Comparison of ENCODE assay signal across 22 cellular contexts in genomic region chr4:168524897-168525296, GRCh38. TPM values are rescaled to one million over a fixed set of nuclear protein-coding genes. Genes with fewer than 3 reads are reported as not detected.
DNase-seq lines count a peak whose midpoint lies in the region; ATAC-seq, FAIRE-seq and TF ChIP-seq lines count a peak whose summit lies in the region.
"Had no signal": no experiment of that assay in that cellular context is flagged by ENCODE, and none has a peak within 500 bp of the region (broad histone marks: within the 10 kb centered on the region; RNA-seq: fewer than 3 reads in every experiment).

No MANE protein-coding gene starts in this region.

- FAIRE-seq in A549 (lab: Jason Lieb, UNC): no peak
- FAIRE-seq: G401.6, GM12892, GM18507 had no signal

- CTCF ChIA-PET in A549 (lab: Yijun Ruan, JAX): interaction anchor here (1.2 kb wide), 1 partner anchor 10 kb away, joined by 6 read pairs; no protein-coding TSS in a partner anchor
- CTCF ChIA-PET in activated CD4-positive, alpha-beta memory T cell treated with anti-CD3 and anti-CD28 coated beads for 36 hours (lab: Charles Lee): no interaction called here

- TF ChIP-seq POLR2A in A549 (IDR thresholded peaks at IDR 0.05; ENCODE audit: low read length) (no peak), gastrocnemius medialis (IDR thresholded peaks at IDR 0.05) (no peak)

- H2BK12ac ChIP-seq in neuronal stem cell (ENCODE audit: low read length): no peak overlapping the region

- peak overlapping the region; percentile 40 for H2AFZ ChIP-seq in neuronal stem cell (ENCODE audit: low read length)
- H2AFZ ChIP-seq: GM23338 had no signal

- H3K36me3 Mint-ChIP-seq in activated CD4-positive, alpha-beta memory T cell treated with anti-CD3 and anti-CD28 coated beads for 36 hours: no peaks in the 10 kb centered on the region
- H3K36me3 Mint-ChIP-seq: CD4-positive, CD25-positive, alpha-beta regulatory T cell had no signal

- H3K36me3 ChIP-seq in neuronal stem cell (replicated peaks in 1 of 2; ENCODE audit: control insufficient read depth in 2 of 2, insufficient read depth in 2 of 2, low read length in 2 of 2) (no peaks in the 10 kb centered on the region), gastrocnemius medialis (no peaks in the 10 kb centered on the region)

- no peak overlapping the region for H3K9ac ChIP-seq in neuronal stem cell (ENCODE audit: low read depth, low read length, poor library complexity)

- H3K14ac ChIP-seq in neuronal stem cell (ENCODE audit: low read length): no peak overlapping the region

- DNase-seq in A549 (ENCODE audit: low read depth in 1 of 2, low spot score in 1 of 2) (no peak), NCI-H446 treated with DMSO at 0.1 percent for 48 hours (lab: John Stamatoyannopoulos, UW) (peak; percentile 38), left cardiac atrium (no peak), neuronal stem cell (ENCODE audit: low spot score) (no peak), hippocampal formation (lab: John Stamatoyannopoulos, UW) (no peak), gastrocnemius medialis (no peak), DMS153 (lab: John Stamatoyannopoulos, UW) (no peak)
- DNase-seq in activated CD4-positive, alpha-beta memory T cell treated with anti-CD3 and anti-CD28 coated beads for 36 hours: no peak
- DNase-seq: CD4-positive, CD25-positive, alpha-beta regulatory T cell; COR-L47; HCEC 1CT; KG1; NCI-H1092 treated with DMSO at 0.1 percent for 48 hours; NCI-H1436 treated with DMSO at 0.1 percent for 48 hours; NCI-H1930; NCI-H510A; NCI-H748 treated with DMSO at 0.1 percent for 48 hours had no signal

- TF ChIP-seq RAD21 in A549 (conservative IDR thresholded peaks at IDR 0.05 in 1 of 2, IDR thresholded peaks at IDR 0.05 in 1 of 2): no peak

- peak overlapping the region; percentile 43 to 73; a peak in 5 of 6 replicates for H3K27ac ChIP-seq in A549
- H3K27ac ChIP-seq in neuronal stem cell (replicated peaks; ENCODE audit: low read length): no peak overlapping the region
- peak overlapping the region in 1 of 4 donors; percentile 32 for H3K27ac ChIP-seq in gastrocnemius medialis

- H2AK5ac ChIP-seq in neuronal stem cell (ENCODE audit: low read depth, low read length): no peak overlapping the region

- POLR2A ChIA-PET in A549 (lab: Yijun Ruan, JAX): no interaction called here
- POLR2A ChIA-PET in activated CD4-positive, alpha-beta memory T cell treated with anti-CD3 and anti-CD28 coated beads for 36 hours (lab: Charles Lee): no interaction called here

- H4K8ac ChIP-seq in neuronal stem cell (ENCODE audit: low read depth, low read length): no peak overlapping the region

- H3K4ac ChIP-seq in neuronal stem cell (ENCODE audit: low read length): no peak overlapping the region

- no peak overlapping the region for H2BK5ac ChIP-seq in neuronal stem cell (ENCODE audit: low read length)

- no peak overlapping the region for H3K18ac ChIP-seq in neuronal stem cell (ENCODE audit: low read length)

- H2BK15ac ChIP-seq in neuronal stem cell (ENCODE audit: low read length): no peak overlapping the region

- H3K4me3 ChIP-seq in A549 (no peak overlapping the region), neuronal stem cell (ENCODE audit: low read length in 2 of 2) (no peak overlapping the region), gastrocnemius medialis (no peak overlapping the region)
- H3K4me3 ChIP-seq: GM23338 had no signal

- H3K27me3 Mint-ChIP-seq in activated CD4-positive, alpha-beta memory T cell treated with anti-CD3 and anti-CD28 coated beads for 36 hours: peaks cover 15% of the 10 kb centered on the region

- H3K4me2 ChIP-seq in A549 (no peak overlapping the region), neuronal stem cell (ENCODE audit: insufficient read depth, low read length, poor library complexity, severe bottlenecking) (no peak overlapping the region)
- H3K4me2 ChIP-seq: GM23338 had no signal

- H3K9me3 Mint-ChIP-seq in activated CD4-positive, alpha-beta memory T cell treated with anti-CD3 and anti-CD28 coated beads for 36 hours: no peaks in the 10 kb centered on the region
- H3K9me3 Mint-ChIP-seq: GM23338 had no signal

- no peaks in the 10 kb centered on the region for H3K79me1 ChIP-seq in neuronal stem cell (ENCODE audit: low read depth, low read length)

- H3K27me3 ChIP-seq in neuronal stem cell (ENCODE audit: control insufficient read depth in 3 of 3, insufficient read depth in 3 of 3, low read depth in 1 of 3, low read length in 3 of 3) (no peaks in the 10 kb centered on the region), gastrocnemius medialis (no peaks in the 10 kb centered on the region)

- no peaks in the 10 kb centered on the region for H3K9me3 ChIP-seq in A549
- no peaks in the 10 kb centered on the region for H3K9me3 ChIP-seq in neuronal stem cell (replicated peaks in 1 of 2; ENCODE audit: control insufficient read depth in 2 of 2, insufficient read depth in 1 of 2, low read depth in 1 of 2, low read length in 2 of 2)
- no peaks in the 10 kb centered on the region for H3K9me3 ChIP-seq in gastrocnemius medialis

- 84% methylated on average over 3 of the region's 3 CpGs for WGBS in A549 (ENCODE audit: missing lambda C conversion rate)
- no CpG with 5 or more reads among the region's 3 CpGs for WGBS in neuronal stem cell (ENCODE audit: extremely low coverage in 2 of 2, insufficient read length in 2 of 2, insufficient replicate concordance in 1 of 2), 2 donors

- H3K4me3 Mint-ChIP-seq in activated CD4-positive, alpha-beta memory T cell treated with anti-CD3 and anti-CD28 coated beads for 36 hours: no peak overlapping the region
- H3K4me3 Mint-ChIP-seq: GM23338 had no signal

- H3K4me1 ChIP-seq in A549: peaks cover 62% of the 10 kb centered on the region
- no peaks in the 10 kb centered on the region for H3K4me1 ChIP-seq in neuronal stem cell (ENCODE audit: control insufficient read depth in 2 of 2, insufficient read depth in 1 of 2, low read depth in 1 of 2, low read length in 2 of 2)
- H3K4me1 ChIP-seq in gastrocnemius medialis: peaks cover 20 to 43% of the 10 kb centered on the region in 2 donors

- TF ChIP-seq EP300 in A549 (IDR thresholded peaks at IDR 0.05): no peak

- H3K27ac Mint-ChIP-seq in activated CD4-positive, alpha-beta memory T cell treated with anti-CD3 and anti-CD28 coated beads for 36 hours: no peak overlapping the region
- H3K27ac Mint-ChIP-seq: CD4-positive, CD25-positive, alpha-beta regulatory T cell; GM23338 had no signal

- H3K4me1 Mint-ChIP-seq in activated CD4-positive, alpha-beta memory T cell treated with anti-CD3 and anti-CD28 coated beads for 36 hours (ENCODE audit: low read depth): no peaks in the 10 kb centered on the region
- H3K4me1 Mint-ChIP-seq: CD4-positive, CD25-positive, alpha-beta regulatory T cell had no signal

- H3K23ac ChIP-seq in neuronal stem cell (ENCODE audit: low read depth, low read length, poor library complexity): no peak overlapping the region

- H4K91ac ChIP-seq in neuronal stem cell (ENCODE audit: low read depth, low read length, poor library complexity): no peak overlapping the region

- TF ChIP-seq CTCF in A549 (IDR thresholded peaks at IDR 0.05) (no peak), gastrocnemius medialis (IDR thresholded peaks at IDR 0.05 in 4 of 5, conservative IDR thresholded peaks at IDR 0.05 in 1 of 5) (no peak)

- in situ Hi-C loops in gastrocnemius medialis (cut with MboI; ENCODE audit: low sequenced_read_pairs in 4 of 4): no loop called here

- intact Hi-C loops in left cardiac atrium (cut with DNase I) (no loop called here), gastrocnemius medialis (cut with DNase I; ENCODE audit: low total_unique reads) (no loop called here)
- intact Hi-C loops in activated CD4-positive, alpha-beta memory T cell treated with anti-CD3 and anti-CD28 coated beads for 36 hours (cut with micrococcal nuclease): no loop called here

- no peak overlapping the region for H2BK120ac ChIP-seq in neuronal stem cell (ENCODE audit: low read depth, low read length)

- no peak for ATAC-seq in A549
- peak; percentile 52 to 58 for ATAC-seq in left cardiac atrium
- no peak for ATAC-seq in gastrocnemius medialis
- ATAC-seq: GM23338, Panc1 had no signal

TF ChIP-seq in A549, 52 proteins besides CTCF, POLR2A, EP300 and RAD21:
- TF ChIP-seq MAFK (IDR thresholded peaks at IDR 0.05; ENCODE audit: partially characterized antibody): no peak

RNA-seq across cellular contexts. Expression of gene PALLD, which starts 28.0 kb away (rescaled TPM):
- polyA plus RNA-seq in A549 (2011; rRNA removed): 88.8 and 99.3 TPM in 2 replicates
- 46.5 and 60.1 TPM in 2 replicates for polyA plus RNA-seq in A549 (2012; cell fraction: cytosol; rRNA removed)
- polyA plus RNA-seq in A549 (2012; cell fraction: nucleus; rRNA removed): 58.7 and 75.0 TPM in 2 replicates
- 113 to 134 TPM (median 123 TPM) in 3 replicates for polyA plus RNA-seq in A549 (2017; fragmentation: RNase III; extraction: RNeasy Plus Mini Kit Qiagen cat#74134 plus additional on column Dnase treatment)
- polyA minus RNA-seq in A549 (2011; rRNA and poly(A)+ RNA removed): 94.3 and 135 TPM in 2 replicates
- total RNA-seq in left cardiac atrium: 100 to 1,000 TPM; 440 to 625 TPM
- 107 TPM for polyA plus RNA-seq in neuronal stem cell (2013, experiment 1 of 2)
- 114 TPM for polyA plus RNA-seq in neuronal stem cell (2013, experiment 2 of 2)
- 1 to 10 TPM; 8.9 to 9.4 TPM for total RNA-seq in activated CD4-positive, alpha-beta memory T cell treated with anti-CD3 and anti-CD28 coated beads for 36 hours
- total RNA-seq in gastrocnemius medialis: 100 to 1,000 TPM; 165 to 439 (median 319) TPM

RNA-seq across cellular contexts. Expression of gene DDX60L, which starts 44.6 kb away (rescaled TPM):
- polyA plus RNA-seq in A549 (2011; rRNA removed) (15.4 and 20.5 TPM in 2 replicates), A549 (2017; fragmentation: RNase III; extraction: RNeasy Plus Mini Kit Qiagen cat#74134 plus additional on column Dnase treatment) (11.1 to 12.2 TPM (median 12.0 TPM) in 3 replicates)
- 3.8 and 4.5 TPM in 2 replicates for polyA plus RNA-seq in A549 (2012; cell fraction: cytosol; rRNA removed)
- 3.9 and 8.1 TPM in 2 replicates for polyA plus RNA-seq in A549 (2012; cell fraction: nucleus; rRNA removed)
- polyA minus RNA-seq in A549 (2011; rRNA and poly(A)+ RNA removed): 13.0 and 23.2 TPM in 2 replicates
- total RNA-seq in left cardiac atrium (10 to 100 TPM; 10.7 to 12.7 TPM), gastrocnemius medialis (1 to 10 TPM; 2.9 to 5.5 (median 3.4) TPM)
- 0.25 TPM for polyA plus RNA-seq in neuronal stem cell (2013, experiment 1 of 2)
- polyA plus RNA-seq in neuronal stem cell (2013, experiment 2 of 2): 0.44 TPM
- 1 to 10 TPM; 6.5 to 7.7 TPM for total RNA-seq in activated CD4-positive, alpha-beta memory T cell treated with anti-CD3 and anti-CD28 coated beads for 36 hours

Comparison
In these comparisons a context has a peak if more than half of its experiments do, and no peak if none do; other contexts are left out.
1. ATAC-seq: peak in left cardiac atrium (2 of 2); none in A549 (0 of 2) and gastrocnemius medialis (0 of 2).
2. RNA of gene PALLD, which starts 28.0 kb away (total RNA-seq): 440 to 625 TPM in left cardiac atrium and 165 to 439 TPM in gastrocnemius medialis; 8.9 to 9.4 TPM in activated CD4-positive, alpha-beta memory T cell treated with anti-CD3 and anti-CD28 coated beads for 36 hours; every median in the first group is over 10 times any median in the second.